14 cellular contexts compared by ENCODE assay signal in the genomic region with DNA sequence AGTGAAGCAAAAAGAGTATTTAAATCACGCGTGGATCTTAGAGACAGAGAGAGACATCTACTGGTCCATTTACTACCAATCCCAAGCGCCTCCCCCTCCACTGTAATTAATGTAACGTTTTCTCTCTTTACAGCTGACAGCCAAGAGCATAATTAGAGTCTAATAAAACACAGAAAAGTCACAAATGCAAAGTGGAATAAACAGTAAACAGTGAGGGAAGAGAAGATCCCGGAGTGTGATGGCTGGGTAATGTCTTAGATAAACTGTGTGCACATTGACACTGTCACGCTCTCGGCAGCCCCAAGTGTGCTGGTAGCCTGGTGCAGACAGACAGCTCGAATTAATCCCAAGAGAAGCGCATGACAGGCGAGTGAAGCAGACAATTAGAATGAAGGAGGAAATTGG.
A peak's percentile ranks its signal among the peaks of the same experiment; 100 is the strongest.
DNase-seq lines count a peak whose midpoint lies in the region; ATAC-seq and TF ChIP-seq lines count a peak whose summit lies in the region.
"Had no signal": no experiment of that assay in that cellular context is flagged by ENCODE, and none has a peak within 500 bp of the region (broad histone marks: within the 10 kb centered on the region; RNA-seq: fewer than 3 reads in every experiment).

No MANE protein-coding gene starts in this region.

- intact Hi-C loops in CD8-positive, alpha-beta T cell (cut with DNase I, micrococcal nuclease), result no loop called here

- TF ChIP-seq CTCF in brain (conservative IDR thresholded peaks at IDR 0.05) (no peak), nephron (IDR thresholded peaks at IDR 0.05; ENCODE audit: unreplicated experiment in 3 of 3) (no peak)
- TF ChIP-seq CTCF in CD8-positive, alpha-beta T cell (IDR thresholded peaks at IDR 0.05), result no peak

- peak overlapping the region in 4 of 5 experiments; percentile 11 to 82 (median 37) for H3K27ac Mint-ChIP-seq in brain
- peak overlapping the region in 1 of 3 experiments; percentile 18 for H3K27ac Mint-ChIP-seq in nephron
- no peak overlapping the region for H3K27ac Mint-ChIP-seq in immature natural killer cell
- H3K27ac Mint-ChIP-seq in CD8-positive, alpha-beta T cell, result no peak overlapping the region

- peaks cover 34% of the 10 kb centered on the region for H3K4me1 Mint-ChIP-seq in brain
- peaks cover 19% of the 10 kb centered on the region for H3K4me1 Mint-ChIP-seq in nephron
- no peaks in the 10 kb centered on the region for H3K4me1 Mint-ChIP-seq in immature natural killer cell
- no peaks in the 10 kb centered on the region for H3K4me1 Mint-ChIP-seq in CD8-positive, alpha-beta T cell (ENCODE audit: low read depth)

- H3K27me3 Mint-ChIP-seq in brain, result no peaks in the 10 kb centered on the region
- no peaks in the 10 kb centered on the region for H3K27me3 Mint-ChIP-seq in nephron (ENCODE audit: low read depth)
- peaks cover 0 to 3% (median 0%) of the 10 kb centered on the region in 3 donors for H3K27me3 Mint-ChIP-seq in immature natural killer cell (ENCODE audit: low read depth in 3 of 3)
- peaks cover 2% of the 10 kb centered on the region for H3K27me3 Mint-ChIP-seq in CD8-positive, alpha-beta T cell (ENCODE audit: low read depth)

- H3K36me3 Mint-ChIP-seq in brain (no peaks in the 10 kb centered on the region), nephron (ENCODE audit: low read depth) (no peaks in the 10 kb centered on the region), immature natural killer cell (no peaks in the 10 kb centered on the region)
- no peaks in the 10 kb centered on the region for H3K36me3 Mint-ChIP-seq in CD8-positive, alpha-beta T cell

- CTCF ChIA-PET in CD8-positive, alpha-beta T cell (lab: Charles Lee), result no interaction called here

- POLR2A ChIA-PET in CD8-positive, alpha-beta T cell (lab: Charles Lee), result no interaction called here

- no peaks in the 10 kb centered on the region for H3K4me1 ChIP-seq in CD8-positive, alpha-beta T cell (ENCODE audit: insufficient read depth, low read length)
- H3K4me1 ChIP-seq: Caco-2, prostate gland, SJSA1 had no signal

- no peaks in the 10 kb centered on the region for H3K36me3 ChIP-seq in CD8-positive, alpha-beta T cell (ENCODE audit: insufficient read depth, low read length)
- H3K36me3 ChIP-seq: cardiac muscle cell, heart right ventricle, prostate gland, SJSA1 had no signal

- no peak overlapping the region for H3K27ac ChIP-seq in CD8-positive, alpha-beta T cell (ENCODE audit: low read depth, low read length)
- H3K27ac ChIP-seq: cardiac muscle cell, heart right ventricle, prostate gland, SJSA1 had no signal

- no peaks in the 10 kb centered on the region for H3K27me3 ChIP-seq in CD8-positive, alpha-beta T cell (ENCODE audit: insufficient read depth, low read length)
- H3K27me3 ChIP-seq: cardiac muscle cell, heart right ventricle, SJSA1 had no signal

- DNase-seq in COLO829 (ENCODE audit: low spot score) (peak; percentile 29), NCI-H1694 (lab: John Stamatoyannopoulos, UW) (peak; percentile 26), NOMO-1 treated with DMSO at 0.1 percent for 48 hours (lab: John Stamatoyannopoulos, UW; ENCODE audit: unreplicated experiment) (no peak), immature natural killer cell (no peak)
- no peak for DNase-seq in CD8-positive, alpha-beta T cell
- DNase-seq: activated CD8-positive, alpha-beta memory T cell treated with anti-CD3 and anti-CD28 coated beads, Interleukin-2, amount 50 U/mL, for 4 hours; Caco-2 had no signal

- no peaks in the 10 kb centered on the region for H3K9me3 ChIP-seq in CD8-positive, alpha-beta T cell (ENCODE audit: low read length)
- H3K9me3 ChIP-seq: Caco-2, heart right ventricle, prostate gland, SJSA1 had no signal

- no peak for ATAC-seq in CD8-positive, alpha-beta T cell
- no peak for ATAC-seq in HG03095 (IDR thresholded peaks at IDR 0.05; ENCODE audit: unreplicated experiment)

- H3K9me3 Mint-ChIP-seq in brain, result peaks cover 0 to 4% (median 0%) of the 10 kb centered on the region in 5 experiments
- H3K9me3 Mint-ChIP-seq in nephron, result no peaks in the 10 kb centered on the region
- H3K9me3 Mint-ChIP-seq in immature natural killer cell, result peaks cover 0 to 5% (median 1%) of the 10 kb centered on the region in 6 donors
- H3K9me3 Mint-ChIP-seq in CD8-positive, alpha-beta T cell, result no peaks in the 10 kb centered on the region

- H3K4me3 Mint-ChIP-seq in brain (peak overlapping the region; percentile 32 to 79 (median 73)), nephron (peak overlapping the region; percentile 47 to 56 (median 52)), immature natural killer cell (no peak overlapping the region)
- H3K4me3 Mint-ChIP-seq in CD8-positive, alpha-beta T cell, result no peak overlapping the region

- no peak overlapping the region for H3K4me3 ChIP-seq in CD8-positive, alpha-beta T cell (ENCODE audit: low read depth, low read length)
- H3K4me3 ChIP-seq: cardiac muscle cell, prostate gland, SJSA1 had no signal

Comparison
In these comparisons a context has a peak if more than half of its experiments do, and no peak if none do; other contexts are left out.
1. DNase-seq: peak in COLO829 (single experiment) and NCI-H1694 (single experiment); none in NOMO-1 treated with DMSO at 0.1 percent for 48 hours (single experiment), immature natural killer cell (0 of 3) and CD8-positive, alpha-beta T cell (0 of 7).
2. H3K27ac Mint-ChIP-seq: peak in brain (4 of 5); none in immature natural killer cell (0 of 6) and CD8-positive, alpha-beta T cell (single experiment).
3. H3K4me3 Mint-ChIP-seq: peak in brain (5 of 5) and nephron (3 of 3); none in immature natural killer cell (0 of 5) and CD8-positive, alpha-beta T cell (single experiment).